18 cellular contexts compared by ENCODE assay signal in genomic region chr3:170111147-170111771, GRCh38.
DNase-seq lines count a peak whose midpoint lies in the region; ATAC-seq, FAIRE-seq and TF ChIP-seq lines count a peak whose summit lies in the region.
"Had no signal": no experiment of that assay in that cellular context is flagged by ENCODE, and none has a peak within 500 bp of the region (broad histone marks: within the 10 kb centered on the region; RNA-seq: fewer than 3 reads in every experiment).

No MANE protein-coding gene starts in this region.

- H3K27me3 ChIP-seq in CD8-positive, alpha-beta T cell (ENCODE audit: insufficient read depth, low read length), result no peaks in the 10 kb centered on the region
- H3K27me3 ChIP-seq in K562 (ENCODE audit: control insufficient read depth in 2 of 2, insufficient read depth in 2 of 2, low read length in 2 of 2), result no peaks in the 10 kb centered on the region
- no peaks in the 10 kb centered on the region for H3K27me3 ChIP-seq in BE2C
- no peaks in the 10 kb centered on the region for H3K27me3 ChIP-seq in left ventricle myocardium inferior (ENCODE audit: low read depth)
- H3K27me3 ChIP-seq: MG63 had no signal

- peak overlapping the region; percentile 42 for H3K27ac Mint-ChIP-seq in activated naive CD4-positive, alpha-beta T cell treated with anti-CD3 and anti-CD28 coated beads, Interleukin-2, amount 50 U/mL, for 24 hours
- no peak overlapping the region for H3K27ac Mint-ChIP-seq in activated naive CD4-positive, alpha-beta T cell treated with anti-CD3 and anti-CD28 coated beads for 36 hours
- peak overlapping the region; percentile 57 for H3K27ac Mint-ChIP-seq in CD8-positive, alpha-beta T cell
- peak overlapping the region; percentile 33 for H3K27ac Mint-ChIP-seq in stimulated activated effector memory CD8-positive, alpha-beta T cell treated with anti-CD3 and anti-CD28 coated beads, Interleukin-12 subunit alpha, Interleukin-12 subunit beta, amount 100 ng/mL, for 72 hours

- TF ChIP-seq EP300 in K562 (IDR thresholded peaks at IDR 0.05; ENCODE audit: low read length), result no peak

- peaks cover 40% of the 10 kb centered on the region for H3K4me1 Mint-ChIP-seq in activated naive CD4-positive, alpha-beta T cell treated with anti-CD3 and anti-CD28 coated beads, Interleukin-2, amount 50 U/mL, for 24 hours
- H3K4me1 Mint-ChIP-seq in activated naive CD4-positive, alpha-beta T cell treated with anti-CD3 and anti-CD28 coated beads for 36 hours (ENCODE audit: low read depth), result peaks cover 34% of the 10 kb centered on the region
- peaks cover 26% of the 10 kb centered on the region for H3K4me1 Mint-ChIP-seq in CD8-positive, alpha-beta T cell (ENCODE audit: low read depth)
- H3K4me1 Mint-ChIP-seq in stimulated activated effector memory CD8-positive, alpha-beta T cell treated with anti-CD3 and anti-CD28 coated beads, Interleukin-12 subunit alpha, Interleukin-12 subunit beta, amount 100 ng/mL, for 72 hours, result peaks cover 20% of the 10 kb centered on the region

- 87% methylated on average over 9 of the region's 9 CpGs for WGBS in K562 (ENCODE audit: insufficient coverage, low coverage, missing lambda C conversion rate)

- no TSS peak for BruUV-seq in K562 (replicated peaks; lab: Mats Ljungman, UMichigan)

- no peaks in the 10 kb centered on the region for H3K9me1 ChIP-seq in K562 (ENCODE audit: control insufficient read depth, insufficient read depth, low read length)

- POLR2A ChIA-PET in CD8-positive, alpha-beta T cell (lab: Charles Lee), result no interaction called here
- POLR2A ChIA-PET in K562 (lab: Yijun Ruan, JAX), result interaction anchor here (0.6 to 0.8 kb wide), 2 partner anchors 10 to 160 kb away, joined by 3 read pairs; no protein-coding TSS in a partner anchor

- no peak for TF ChIP-seq RAD21 in K562 (CRISPR knock-in tag; conservative IDR thresholded peaks at IDR 0.05 in 1 of 2, IDR thresholded peaks at IDR 0.05 in 1 of 2)

- no peaks in the 10 kb centered on the region for H4K20me1 ChIP-seq in K562 (replicated peaks; ENCODE audit: control insufficient read depth, insufficient read depth, low read length)

- no peak for TF ChIP-seq POLR2A in K562 (conservative IDR thresholded peaks at IDR 0.05)

- no peak for DNase-seq in activated naive CD4-positive, alpha-beta T cell treated with anti-CD3 and anti-CD28 coated beads for 36 hours
- DNase-seq in CD8-positive, alpha-beta T cell, result no peak
- DNase-seq in K562 (ENCODE audit: extremely low read depth in 1 of 4, low spot score in 3 of 4) (no peak), BE2C (no peak), left ventricle myocardium inferior (no peak)
- DNase-seq in stimulated activated effector memory CD8-positive, alpha-beta T cell treated with anti-CD3 and anti-CD28 coated beads, Interleukin-12 subunit alpha, Interleukin-12 subunit beta, amount 100 ng/mL, for 72 hours (ENCODE audit: low spot score in 2 of 2), result no peak
- DNase-seq: COR-L47, DMS153, EL, MG63, NCI-H1092 treated with DMSO at 0.1 percent for 48 hours, NCI-H1694, NCI-H2107, NCI-H345, NCI-H526 treated with DMSO at 0.1 percent for 48 hours had no signal

- no peaks in the 10 kb centered on the region for H3K9me3 ChIP-seq in CD8-positive, alpha-beta T cell (ENCODE audit: low read length)
- H3K9me3 ChIP-seq in K562 (replicated peaks; ENCODE audit: control insufficient read depth, insufficient read depth, low read depth, low read length) (no peaks in the 10 kb centered on the region), BE2C (no peaks in the 10 kb centered on the region), left ventricle myocardium inferior (replicated peaks) (no peaks in the 10 kb centered on the region)
- H3K9me3 ChIP-seq: A549, MG63 had no signal

- CTCF ChIA-PET in activated naive CD4-positive, alpha-beta T cell treated with anti-CD3 and anti-CD28 coated beads for 36 hours (lab: Charles Lee), result no interaction called here
- CTCF ChIA-PET in CD8-positive, alpha-beta T cell (lab: Charles Lee), result no interaction called here
- CTCF ChIA-PET in K562 (lab: Yijun Ruan, JAX; ENCODE audit: low intra/inter-chr PET ratio), result interaction anchor here (0.7 kb wide), 1 partner anchor 12 kb away, joined by 4 read pairs; no protein-coding TSS in a partner anchor

- no peak overlapping the region for H2AFZ ChIP-seq in K562 (ENCODE audit: low read depth, low read length)

- no peaks in the 10 kb centered on the region for H3K9me3 Mint-ChIP-seq in activated naive CD4-positive, alpha-beta T cell treated with anti-CD3 and anti-CD28 coated beads, Interleukin-2, amount 50 U/mL, for 24 hours
- no peaks in the 10 kb centered on the region for H3K9me3 Mint-ChIP-seq in activated naive CD4-positive, alpha-beta T cell treated with anti-CD3 and anti-CD28 coated beads for 36 hours
- no peaks in the 10 kb centered on the region for H3K9me3 Mint-ChIP-seq in CD8-positive, alpha-beta T cell
- no peaks in the 10 kb centered on the region for H3K9me3 Mint-ChIP-seq in stimulated activated effector memory CD8-positive, alpha-beta T cell treated with anti-CD3 and anti-CD28 coated beads, Interleukin-12 subunit alpha, Interleukin-12 subunit beta, amount 100 ng/mL, for 72 hours

- FAIRE-seq in K562 (lab: Jason Lieb, UNC), result no peak

- no peaks in the 10 kb centered on the region for H3K79me2 ChIP-seq in K562 (ENCODE audit: control insufficient read depth, insufficient read depth, low read length)

- no peak for ATAC-seq in CD8-positive, alpha-beta T cell
- ATAC-seq in K562, result no peak
- ATAC-seq in stimulated activated effector memory CD8-positive, alpha-beta T cell treated with anti-CD3 and anti-CD28 coated beads, Interleukin-12 subunit alpha, Interleukin-12 subunit beta, amount 100 ng/mL, for 72 hours, result no peak
- ATAC-seq: A549 had no signal

- H3K4me3 Mint-ChIP-seq in activated naive CD4-positive, alpha-beta T cell treated with anti-CD3 and anti-CD28 coated beads, Interleukin-2, amount 50 U/mL, for 24 hours, result no peak overlapping the region
- no peak overlapping the region for H3K4me3 Mint-ChIP-seq in activated naive CD4-positive, alpha-beta T cell treated with anti-CD3 and anti-CD28 coated beads for 36 hours
- H3K4me3 Mint-ChIP-seq in CD8-positive, alpha-beta T cell, result no peak overlapping the region
- no peak overlapping the region for H3K4me3 Mint-ChIP-seq in stimulated activated effector memory CD8-positive, alpha-beta T cell treated with anti-CD3 and anti-CD28 coated beads, Interleukin-12 subunit alpha, Interleukin-12 subunit beta, amount 100 ng/mL, for 72 hours

- intact Hi-C loops in activated naive CD4-positive, alpha-beta T cell treated with anti-CD3 and anti-CD28 coated beads for 36 hours (cut with micrococcal nuclease), result no loop called here
- intact Hi-C loops in CD8-positive, alpha-beta T cell (cut with DNase I, micrococcal nuclease), result no loop called here
- intact Hi-C loops in K562 (cut with micrococcal nuclease) (no loop called here), left ventricle myocardium inferior (cut with micrococcal nuclease) (no loop called here)

- H3K27ac ChIP-seq in CD8-positive, alpha-beta T cell (ENCODE audit: low read depth, low read length), result no peak overlapping the region
- no peak overlapping the region for H3K27ac ChIP-seq in K562 (ENCODE audit: extremely low read depth, low read depth, low read length)
- H3K27ac ChIP-seq in left ventricle myocardium inferior (replicated peaks), result no peak overlapping the region
- H3K27ac ChIP-seq: A549, RWPE1 had no signal

- in situ Hi-C loops in K562 (cut with MboI), result no loop called here

- H3K27me3 Mint-ChIP-seq in activated naive CD4-positive, alpha-beta T cell treated with anti-CD3 and anti-CD28 coated beads, Interleukin-2, amount 50 U/mL, for 24 hours, result no peaks in the 10 kb centered on the region
- H3K27me3 Mint-ChIP-seq in activated naive CD4-positive, alpha-beta T cell treated with anti-CD3 and anti-CD28 coated beads for 36 hours (ENCODE audit: low read depth), result no peaks in the 10 kb centered on the region
- H3K27me3 Mint-ChIP-seq in CD8-positive, alpha-beta T cell (ENCODE audit: low read depth), result no peaks in the 10 kb centered on the region

- no peak overlapping the region for H3K4me3 ChIP-seq in CD8-positive, alpha-beta T cell (ENCODE audit: low read depth, low read length)
- H3K4me3 ChIP-seq in K562 (no peak overlapping the region), BE2C (ENCODE audit: low read depth, low read length) (no peak overlapping the region), left ventricle myocardium inferior (no peak overlapping the region)
- H3K4me3 ChIP-seq: A549, MG63 had no signal

- peaks cover 27% of the 10 kb centered on the region for H3K36me3 ChIP-seq in CD8-positive, alpha-beta T cell (ENCODE audit: insufficient read depth, low read length)
- peaks cover 55% of the 10 kb centered on the region for H3K36me3 ChIP-seq in K562 (ENCODE audit: control insufficient read depth, insufficient read depth, low read length)
- H3K36me3 ChIP-seq in BE2C, result peaks cover 42% of the 10 kb centered on the region
- peaks cover 70% of the 10 kb centered on the region for H3K36me3 ChIP-seq in left ventricle myocardium inferior

- H3K9ac ChIP-seq in K562 (ENCODE audit: insufficient read depth in 1 of 2, low read depth in 2 of 2, low read length in 2 of 2), result no peak overlapping the region

- no peak overlapping the region for H3K4me2 ChIP-seq in K562 (ENCODE audit: insufficient read depth, low read length)
- H3K4me2 ChIP-seq: A549 had no signal

- peaks cover 34% of the 10 kb centered on the region for H3K36me3 Mint-ChIP-seq in activated naive CD4-positive, alpha-beta T cell treated with anti-CD3 and anti-CD28 coated beads, Interleukin-2, amount 50 U/mL, for 24 hours
- H3K36me3 Mint-ChIP-seq in activated naive CD4-positive, alpha-beta T cell treated with anti-CD3 and anti-CD28 coated beads for 36 hours (ENCODE audit: low read depth), result peaks cover 40% of the 10 kb centered on the region
- peaks cover 73% of the 10 kb centered on the region for H3K36me3 Mint-ChIP-seq in CD8-positive, alpha-beta T cell
- H3K36me3 Mint-ChIP-seq in stimulated activated effector memory CD8-positive, alpha-beta T cell treated with anti-CD3 and anti-CD28 coated beads, Interleukin-12 subunit alpha, Interleukin-12 subunit beta, amount 100 ng/mL, for 72 hours, result peaks cover 92% of the 10 kb centered on the region

- peaks cover 10% of the 10 kb centered on the region for H3K4me1 ChIP-seq in CD8-positive, alpha-beta T cell (ENCODE audit: insufficient read depth, low read length)
- H3K4me1 ChIP-seq in K562 (replicated peaks in 1 of 2; ENCODE audit: control insufficient read depth in 2 of 2, insufficient read depth in 2 of 2, low read length in 2 of 2) (no peaks in the 10 kb centered on the region), BE2C (no peaks in the 10 kb centered on the region), left ventricle myocardium inferior (peaks cover 11% of the 10 kb centered on the region)
- H3K4me1 ChIP-seq: A549 had no signal

- TF ChIP-seq CTCF in CD8-positive, alpha-beta T cell (IDR thresholded peaks at IDR 0.05), result no peak
- TF ChIP-seq CTCF in K562 (IDR thresholded peaks at IDR 0.05 in 2 of 3, conservative IDR thresholded peaks at IDR 0.05 in 1 of 3; ENCODE audit: insufficient read depth in 2 of 3, low read depth in 1 of 3, low read length in 3 of 3) (no peak), BE2C (IDR thresholded peaks at IDR 0.05; ENCODE audit: low read depth, low read length) (no peak), left ventricle myocardium inferior (IDR thresholded peaks at IDR 0.05; ENCODE audit: borderline replicate concordance) (no peak)

TF ChIP-seq in K562, 482 proteins besides CTCF, POLR2A, EP300 and RAD21 (continues in another document):
- TF ChIP-seq SMARCA4 (IDR thresholded peaks at IDR 0.05), result no peak
- no peak for TF ChIP-seq ZFX (CRISPR knock-in tag; IDR thresholded peaks at IDR 0.05)
